Comparison of ENCODE assay signal across 8 cellular contexts in the genomic region with DNA sequence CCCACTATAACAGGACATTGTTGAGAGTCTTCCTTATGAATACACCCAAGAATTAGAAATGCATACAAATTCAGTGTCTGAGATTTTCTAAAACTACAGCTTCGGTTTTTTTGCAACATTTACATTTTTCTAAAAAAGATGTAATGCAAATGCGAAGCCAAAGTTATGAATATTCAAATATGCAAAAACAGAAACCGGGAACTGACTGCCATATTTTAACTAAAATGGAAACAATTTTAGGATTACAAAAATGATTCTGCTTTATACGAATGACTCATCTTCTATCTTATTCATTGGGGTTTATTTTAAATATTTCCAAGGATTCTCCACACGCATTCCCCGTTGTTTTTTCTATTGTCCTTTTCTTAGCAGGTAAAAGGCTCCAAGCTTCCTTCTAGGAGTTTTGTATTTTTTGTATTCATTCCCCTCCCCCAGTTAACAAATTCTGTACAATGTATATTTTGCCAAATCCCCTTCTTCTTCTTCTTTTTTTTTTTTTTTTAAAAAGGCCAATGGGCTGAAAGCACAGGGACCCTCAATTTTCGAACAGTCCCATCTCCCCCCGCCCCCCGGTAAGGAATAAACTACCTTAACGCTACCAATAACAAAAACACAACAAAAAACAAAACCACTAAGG. TPM values are rescaled to one million over a fixed set of nuclear protein-coding genes. Genes with fewer than 3 reads are reported as not detected.
DNase-seq lines count a peak whose midpoint lies in the region; ATAC-seq and TF ChIP-seq lines count a peak whose summit lies in the region.

No MANE protein-coding gene starts in this region.

- H3K27me3 ChIP-seq in WERI-Rb-1 (ENCODE audit: insufficient read depth, low read depth, severe bottlenecking) (no peaks in the 10 kb centered on the region), subcutaneous abdominal adipose tissue (ENCODE audit: control insufficient read depth in 5 of 5, insufficient read depth in 4 of 5, low read length in 5 of 5) (no peaks in the 10 kb centered on the region)

- peak overlapping the region; percentile 57 to 95 (median 92) for H3K9ac ChIP-seq in subcutaneous abdominal adipose tissue (ENCODE audit: low read length in 5 of 5)

- H3K4me3 ChIP-seq in WERI-Rb-1 (ENCODE audit: low read depth, low read length): peak overlapping the region; percentile 63
- peak overlapping the region; percentile 92 for H3K4me3 ChIP-seq in iPS-11a (ENCODE audit: low read depth, low read length)
- peak overlapping the region; percentile 75 to 92 (median 88) for H3K4me3 ChIP-seq in subcutaneous abdominal adipose tissue (ENCODE audit: low read depth in 1 of 5, low read length in 5 of 5)

- peak overlapping the region; percentile 79 for H3K27ac ChIP-seq in WERI-Rb-1
- H3K27ac ChIP-seq in subcutaneous abdominal adipose tissue (ENCODE audit: low read depth, low read length): peak overlapping the region; percentile 89

- peaks cover 11% of the 10 kb centered on the region for H3K36me3 ChIP-seq in WERI-Rb-1
- peaks cover 8 to 16% (median 9%) of the 10 kb centered on the region in 5 donors for H3K36me3 ChIP-seq in subcutaneous abdominal adipose tissue (ENCODE audit: control insufficient read depth in 5 of 5, insufficient read depth in 5 of 5, low read length in 5 of 5)

- ATAC-seq in GM18867 (IDR thresholded peaks at IDR 0.05; ENCODE audit: unreplicated experiment) (no peak), GM18858 (IDR thresholded peaks at IDR 0.05; ENCODE audit: unreplicated experiment) (no peak)

- no peaks in the 10 kb centered on the region for H3K9me3 ChIP-seq in WERI-Rb-1 (ENCODE audit: severe bottlenecking)
- no peaks in the 10 kb centered on the region for H3K9me3 ChIP-seq in subcutaneous abdominal adipose tissue (ENCODE audit: control insufficient read depth in 5 of 5, low read length in 5 of 5)

- peaks cover 2 to 56% (median 47%) of the 10 kb centered on the region in 5 donors for H3K4me1 ChIP-seq in subcutaneous abdominal adipose tissue (ENCODE audit: control insufficient read depth in 5 of 5, insufficient read depth in 5 of 5, low read length in 5 of 5)

- DNase-seq in NOMO-1 treated with DMSO at 0.1 percent for 48 hours (lab: John Stamatoyannopoulos, UW; ENCODE audit: unreplicated experiment) (peak; percentile 23), NOMO-1 (lab: John Stamatoyannopoulos, UW; ENCODE audit: unreplicated experiment in 2 of 2) (no peak), WERI-Rb-1 (no peak), occipital lobe (lab: John Stamatoyannopoulos, UW) (no peak)

- no peak for TF ChIP-seq CTCF in WERI-Rb-1 (IDR thresholded peaks at IDR 0.05; ENCODE audit: low read depth, low read length)

RNA-seq across cellular contexts. Expression of gene ARPC5, which starts 1.0 kb away (rescaled TPM):
- total RNA-seq in occipital lobe: 145 TPM

RNA-seq across cellular contexts. Expression of gene APOBEC4, which starts 18.6 kb away (rescaled TPM):
- not detected for total RNA-seq in occipital lobe

RNA-seq across cellular contexts. Expression of gene NCF2, which starts 44.3 kb away (rescaled TPM):
- 4.8 TPM for total RNA-seq in occipital lobe
